In the genomic region with DNA sequence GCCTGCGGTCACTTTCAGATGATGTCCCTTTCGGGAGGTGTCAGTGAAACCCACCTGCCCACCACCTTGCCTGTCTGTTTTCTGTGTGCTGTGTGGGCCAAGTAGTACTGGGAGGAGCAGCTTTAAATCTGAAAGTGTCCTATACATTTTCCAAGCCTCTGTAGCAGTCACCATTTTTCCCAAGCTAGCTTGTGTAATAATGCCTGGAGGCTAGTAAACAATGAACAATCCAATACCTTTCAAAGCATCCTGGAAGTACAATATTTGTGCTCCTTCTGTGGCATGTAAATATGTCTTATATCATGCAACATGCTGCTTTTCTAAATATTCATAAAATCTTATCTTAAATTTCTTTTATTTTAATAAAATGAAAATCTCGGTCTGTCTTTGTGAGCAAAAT, we compare ENCODE assay signal across 20 cellular contexts.
DNase-seq lines count a peak whose midpoint lies in the region; ATAC-seq and TF ChIP-seq lines count a peak whose summit lies in the region.
"Had no signal": no experiment of that assay in that cellular context is flagged by ENCODE, and none has a peak within 500 bp of the region (broad histone marks: within the 10 kb centered on the region; RNA-seq: fewer than 3 reads in every experiment).

No MANE protein-coding gene starts in this region.

- H3K14ac ChIP-seq in trophoblast cell (ENCODE audit: low read length), result no peak overlapping the region

- no CpG with 5 or more reads among the region's 3 CpGs for WGBS in trophoblast cell (ENCODE audit: extremely low coverage, insufficient coverage, insufficient read length)

- peaks cover 6% of the 10 kb centered on the region for H3K4me1 ChIP-seq in RWPE2 (ENCODE audit: insufficient read depth, poor library complexity, severe bottlenecking)
- no peaks in the 10 kb centered on the region for H3K4me1 ChIP-seq in trophoblast cell (ENCODE audit: control insufficient read depth in 1 of 2, insufficient read depth in 2 of 2, low read length in 2 of 2)
- H3K4me1 ChIP-seq: Caco-2 had no signal

- H2AFZ ChIP-seq in trophoblast cell (ENCODE audit: insufficient read depth, low read length, poor library complexity), result no peak overlapping the region

- no peaks in the 10 kb centered on the region for H3K79me1 ChIP-seq in trophoblast cell (ENCODE audit: low read length)

- TF ChIP-seq CTCF in RWPE2 (IDR thresholded peaks at IDR 0.05; ENCODE audit: poor library complexity, severe bottlenecking), result no peak

- H3K9me3 ChIP-seq in RWPE2 (ENCODE audit: severe bottlenecking) (no peaks in the 10 kb centered on the region), trophoblast cell (ENCODE audit: insufficient read depth, low read depth, low read length) (no peaks in the 10 kb centered on the region)
- H3K9me3 ChIP-seq: Caco-2 had no signal

- no peak overlapping the region for H4K12ac ChIP-seq in trophoblast cell (ENCODE audit: low read depth, low read length)

- no peak overlapping the region for H2AK5ac ChIP-seq in trophoblast cell (ENCODE audit: low read length)

- peak; percentile 24 for DNase-seq in EH (ENCODE audit: low read depth)
- DNase-seq in NCI-H69 (lab: John Stamatoyannopoulos, UW), result peak; percentile 57
- DNase-seq in RWPE2 (ENCODE audit: low spot score), result no peak
- peak; percentile 6 to 75 for DNase-seq in trophoblast cell
- DNase-seq in activated gamma-delta T cell (lab: John Stamatoyannopoulos, UW), result no peak
- DNase-seq in NCI-H1417 treated with DMSO at 0.1 percent for 48 hours (lab: John Stamatoyannopoulos, UW), result no peak
- DNase-seq in GM19240 (ENCODE audit: insufficient read length, low spot score), result no peak
- DNase-seq: Caco-2; CD8-positive, alpha-beta T cell; DMS79; MV-4-11; NCI-H1105; NCI-H1694; NCI-H2029 treated with DMSO at 0.1 percent for 48 hours; NCI-H2227 treated with DMSO at 0.1 percent for 48 hours; NCI-H526 treated with DMSO at 0.1 percent for 48 hours; OCI-M1; Right ventricle myocardium superior; SW 1271 had no signal

- no peak overlapping the region for H3K4me3 ChIP-seq in RWPE2 (ENCODE audit: severe bottlenecking)
- no peak overlapping the region for H3K4me3 ChIP-seq in trophoblast cell (ENCODE audit: low read depth, low read length)

- no peak overlapping the region for H2BK120ac ChIP-seq in trophoblast cell (ENCODE audit: insufficient read depth, low read length, poor library complexity)

- no peaks in the 10 kb centered on the region for H3K79me2 ChIP-seq in trophoblast cell (ENCODE audit: control insufficient read depth, insufficient read depth, low read length, poor library complexity)

- H3K27me3 ChIP-seq in RWPE2 (ENCODE audit: insufficient read depth, poor library complexity, severe bottlenecking) (no peaks in the 10 kb centered on the region), trophoblast cell (ENCODE audit: insufficient read depth, low read length) (no peaks in the 10 kb centered on the region)

- H2BK5ac ChIP-seq in trophoblast cell (ENCODE audit: low read depth, low read length, poor library complexity), result no peak overlapping the region

- H3K4me2 ChIP-seq in trophoblast cell (ENCODE audit: low read length), result no peak overlapping the region

- H3K23ac ChIP-seq in trophoblast cell (ENCODE audit: low read length), result no peak overlapping the region

- no peaks in the 10 kb centered on the region for H3K36me3 ChIP-seq in RWPE2 (ENCODE audit: low read depth)
- no peaks in the 10 kb centered on the region for H3K36me3 ChIP-seq in trophoblast cell (ENCODE audit: control insufficient read depth in 1 of 2, insufficient read depth in 2 of 2, low read length in 2 of 2)

- H3K27ac ChIP-seq in RWPE2 (ENCODE audit: poor library complexity, severe bottlenecking) (no peak overlapping the region), trophoblast cell (ENCODE audit: low read depth, low read length) (no peak overlapping the region)
- H3K27ac ChIP-seq: C4-2B had no signal

- H3K4ac ChIP-seq in trophoblast cell (ENCODE audit: low read depth, low read length), result no peak overlapping the region

- H4K91ac ChIP-seq in trophoblast cell (ENCODE audit: low read depth, low read length), result no peak overlapping the region

- no peak overlapping the region for H2BK12ac ChIP-seq in trophoblast cell (ENCODE audit: low read length)

- H3K9ac ChIP-seq in trophoblast cell (ENCODE audit: low read length), result no peak overlapping the region

- peak; percentile 57; the same call in 2 of the 3 replicates for ATAC-seq in RWPE2 (ENCODE audit: low read depth)
- ATAC-seq: CD8-positive, alpha-beta T cell had no signal

- no peak overlapping the region for H4K8ac ChIP-seq in trophoblast cell (ENCODE audit: low read depth, low read length)

- H3K18ac ChIP-seq in trophoblast cell (ENCODE audit: low read length), result no peak overlapping the region

Comparison
In these comparisons a context has a peak if more than half of its experiments do, and no peak if none do; other contexts are left out.
1. DNase-seq: peak in EH (single experiment), NCI-H69 (single experiment) and trophoblast cell (2 of 2); none in RWPE2 (single experiment), activated gamma-delta T cell (single experiment), NCI-H1417 treated with DMSO at 0.1 percent for 48 hours (single experiment) and GM19240 (single experiment).